In genomic region chr1:71292203-71292602, GRCh38 we compare ENCODE assay signal across 27 cellular contexts.
"Had no signal": no experiment of that assay in that cellular context is flagged by ENCODE, and none has a peak within 500 bp of the region (broad histone marks: within the 10 kb centered on the region; RNA-seq: fewer than 3 reads in every experiment).

No MANE protein-coding gene starts in this region.

- H3K27ac ChIP-seq: stomach, suprapubic skin, testis, thoracic aorta, thyroid gland, tibial artery, tibial nerve, transverse colon, upper lobe of left lung, upper lobe of right lung, uterus, vagina had no signal

- H3K9me3 ChIP-seq: stomach, suprapubic skin, testis, thoracic aorta, thyroid gland, tibial artery, tibial nerve, transverse colon, upper lobe of left lung, upper lobe of right lung, uterus, vagina had no signal

- H3K27me3 ChIP-seq: stomach, suprapubic skin, testis, thyroid gland, tibial artery, tibial nerve, transverse colon, upper lobe of left lung, upper lobe of right lung, uterus, vagina had no signal

- ATAC-seq: stimulated activated effector memory CD8-positive, alpha-beta T cell treated with anti-CD3 and anti-CD28 coated beads, Interleukin-12 subunit alpha, Interleukin-12 subunit beta, amount 100 ng/mL, for 72 hours; stimulated activated memory B cell treated with anti-CD40 and anti-IgM and Interleukin-4, amounts not matched to agents 10 μg/mL and 1 μg/mL and 100 μg/mL, for 72 hours; stimulated activated naive B cell treated with anti-CD40 and anti-IgM and Interleukin-4, amounts not matched to agents 10 μg/mL and 1 μg/mL and 100 μg/mL, for 72 hours; stimulated activated naive CD8-positive, alpha-beta T cell treated with anti-CD3 and anti-CD28 coated beads, Interleukin-15, amount 100 ng/mL, for 72 hours; stimulated activated naive CD8-positive, alpha-beta T cell treated with anti-CD3 and anti-CD28 coated beads, Interleukin-15, Interleukin-2, amounts not matched to agents 100 U/mL and 50 U/mL, for 24 hours; upper lobe of right lung had no signal

- H3K4me3 ChIP-seq: stomach, suprapubic skin, testis, thoracic aorta, thyroid gland, tibial artery, tibial nerve, transverse colon, upper lobe of left lung, upper lobe of right lung, uterus, vagina had no signal

- FAIRE-seq: urothelium cell line had no signal

- H3K36me3 ChIP-seq: stomach, suprapubic skin, thoracic aorta, thyroid gland, tibial artery, tibial nerve, transverse colon, upper lobe of left lung, upper lobe of right lung, uterus, vagina had no signal

- DNase-seq: stimulated activated CD4-positive, alpha-beta T cell treated with anti-CD3 and anti-CD28 coated beads, Interleukin-2, amount 100 ng/mL, for 48 hours; stimulated activated CD4-positive, alpha-beta T cell treated with anti-CD3 and anti-CD28 coated beads, Interleukin-4, amount 100 ng/mL, for 1 hour; stimulated activated CD4-positive, alpha-beta T cell treated with anti-CD3 and anti-CD28 coated beads, Interleukin-4, amount 100 ng/mL, for 24 hours; stimulated activated CD4-positive, alpha-beta T cell treated with anti-CD3 and anti-CD28 coated beads, Interleukin-4, amount 100 ng/mL, for 4 hours; stimulated activated CD8-positive, alpha-beta memory T cell treated with anti-CD3 and anti-CD28 coated beads, Interleukin-4, amount 100 ng/mL, for 48 hours; stimulated activated naive B cell treated with anti-CD40 and anti-IgM and Interleukin-4, amounts not matched to agents 10 μg/mL and 1 μg/mL and 100 μg/mL, for 72 hours; stimulated activated naive CD4-positive, alpha-beta T cell; stimulated activated naive CD4-positive, alpha-beta T cell treated with Interleukin-2 at 50 U/mL for 16 hours; stimulated activated naive CD8-positive, alpha-beta T cell treated with anti-CD3 and anti-CD28 coated beads, Interleukin-15, amount 100 ng/mL, for 72 hours; stimulated activated naive CD8-positive, alpha-beta T cell treated with anti-CD3 and anti-CD28 coated beads, Interleukin-15, Interleukin-2, amounts not matched to agents 100 U/mL and 50 U/mL, for 24 hours; stomach; substantia nigra; testis; thyroid gland; tibial artery; transverse colon; trophoblast cell; upper lobe of left lung; upper lobe of right lung; uterus had no signal

- H3K4me1 ChIP-seq: stomach, testis, thyroid gland, tibial artery, transverse colon, upper lobe of left lung, upper lobe of right lung, uterus, vagina had no signal
